ENCODE assay signal across 26 cellular contexts in the genomic region with DNA sequence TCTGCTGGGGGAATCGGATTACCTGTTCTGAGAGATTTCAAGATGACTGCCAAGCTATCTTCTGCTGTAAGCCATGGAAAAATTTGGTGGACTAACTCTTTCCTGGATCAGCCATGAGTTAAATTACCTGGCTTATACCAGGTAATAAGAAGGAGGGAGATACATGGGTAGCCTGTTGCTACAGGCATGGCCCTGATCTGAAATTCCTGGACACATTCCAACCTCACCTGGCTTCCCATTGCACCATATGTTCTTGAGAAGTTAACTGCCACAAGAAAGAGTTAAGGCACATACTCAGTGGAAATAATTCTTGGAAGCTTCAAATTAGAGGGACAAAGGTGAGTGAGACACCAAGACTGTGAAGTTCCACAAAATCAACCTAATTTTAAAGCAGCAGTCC.
"Had no signal": no experiment of that assay in that cellular context is flagged by ENCODE, and none has a peak within 500 bp of the region (broad histone marks: within the 10 kb centered on the region; RNA-seq: fewer than 3 reads in every experiment).

No MANE protein-coding gene starts in this region.

- H3K4me1 ChIP-seq: ascending aorta, body of pancreas, Peyer's patch had no signal

- H3K4me3 ChIP-seq: ascending aorta, body of pancreas, cardiac muscle cell, Peyer's patch had no signal

- H3K27ac ChIP-seq: ascending aorta, body of pancreas, cardiac muscle cell, Peyer's patch had no signal

- H3K36me3 ChIP-seq: ascending aorta, cardiac muscle cell, Peyer's patch had no signal

- H3K9me3 ChIP-seq: ascending aorta, body of pancreas, Peyer's patch had no signal

- H3K27me3 ChIP-seq: ascending aorta, body of pancreas, cardiac muscle cell, Peyer's patch had no signal

- ATAC-seq: activated CD8-positive, alpha-beta T cell treated with anti-CD3 and anti-CD28 coated beads, Interleukin-2, amount 10 ng/mL, durations not matched to agents 7 days and 5 days; activated naive CD4-positive, alpha-beta T cell treated with anti-CD3 and anti-CD28 coated beads, Interleukin-2, amount 50 U/mL, for 72 hours; activated naive CD8-positive, alpha-beta T cell treated with anti-CD3 and anti-CD28 coated beads, Interleukin-2, amount 50 U/mL, for 24 hours; body of pancreas; T-helper 17 cell; WTC11 had no signal

- DNase-seq: activated CD4-positive, alpha-beta T cell treated with anti-CD3 and anti-CD28 coated beads for 48 hours; activated CD4-positive, alpha-beta T cell treated with anti-CD3 and anti-CD28 coated beads, Interleukin-2, amount 50 U/mL, for 4 hours; activated CD4-positive, CD25-positive, alpha-beta regulatory T cell treated with anti-CD3 and anti-CD28 coated beads, Interleukin-2, amount 50 U/mL, for 72 hours; activated CD8-positive, alpha-beta memory T cell treated with anti-CD3 and anti-CD28 coated beads, Interleukin-2, amount 50 U/mL, for 48 hours; activated CD8-positive, alpha-beta T cell treated with anti-CD3 and anti-CD28 coated beads, Interleukin-2, amount 10 ng/mL, durations not matched to agents 7 days and 5 days; activated effector memory CD4-positive, alpha-beta T cell treated with anti-CD3 and anti-CD28 coated beads, Interleukin-2, amount 50 U/mL, for 16 hours; activated naive CD4-positive, alpha-beta T cell treated with Interleukin-2 at 50 U/mL for 16 hours; activated naive CD8-positive, alpha-beta T cell treated with anti-CD3 and anti-CD28 coated beads, Interleukin-2, amount 50 U/mL, for 24 hours; activated T-cell treated with anti-CD3 and anti-CD28 coated beads, Interleukin-2, amount 50 U/mL, for 1 hour; amniotic stem cell; body of pancreas; KG1; NCI-H1092 treated with DMSO at 0.1 percent for 48 hours; NCI-H1417 treated with DMSO at 0.1 percent for 48 hours; NCI-H1694; NCI-H2029; NCI-H526; NCI-H82; Peyer's patch; SIG-M5; T-helper 17 cell; T-helper 9 cell had no signal
